17 cellular contexts compared by ENCODE assay signal in genomic region chr15:70479785-70480184, GRCh38.
A peak's percentile ranks its signal among the peaks of the same experiment; 100 is the strongest.
DNase-seq lines count a peak whose midpoint lies in the region; ATAC-seq, FAIRE-seq and TF ChIP-seq lines count a peak whose summit lies in the region.
"Had no signal": no experiment of that assay in that cellular context is flagged by ENCODE, and none has a peak within 500 bp of the region (broad histone marks: within the 10 kb centered on the region; RNA-seq: fewer than 3 reads in every experiment).

No MANE protein-coding gene starts in this region.

- H3K56ac ChIP-seq in IMR-90 (ENCODE audit: extremely low read depth, insufficient read depth, low read length) = no peak overlapping the region

- H2BK5ac ChIP-seq in IMR-90 (ENCODE audit: low read depth, low read length, poor library complexity, severe bottlenecking) = no peak overlapping the region

- TF ChIP-seq POLR2A in IMR-90 (IDR thresholded peaks at IDR 0.05; ENCODE audit: low read depth, low read length) (no peak), GM12878 (IDR thresholded peaks at IDR 0.05; ENCODE audit: low read depth, low read length) (no peak)

- TF ChIP-seq CTCF in IMR-90 (conservative IDR thresholded peaks at IDR 0.05; ENCODE audit: low read depth, low read length) = no peak
- TF ChIP-seq CTCF in GM12878 (IDR thresholded peaks at IDR 0.05 in 2 of 3, conservative IDR thresholded peaks at IDR 0.05 in 1 of 3; ENCODE audit: control insufficient read depth in 2 of 3, extremely low read depth in 1 of 3, insufficient read depth in 1 of 3, low read depth in 3 of 3, low read length in 3 of 3) = no peak

- no peak for FAIRE-seq in GM12878 (lab: Jason Lieb, UNC)

- POLR2A ChIA-PET in IMR-90 (lab: Charles Lee; ENCODE audit: unreplicated experiment) (no interaction called here), GM12878 (lab: Charles Lee) (no interaction called here)

- H3K9ac ChIP-seq in IMR-90 (ENCODE audit: low read depth, low read length) (no peak overlapping the region), GM12878 (ENCODE audit: control insufficient read depth, insufficient read depth, low read length) (no peak overlapping the region)

- H3K23ac ChIP-seq in IMR-90 (ENCODE audit: low read depth, low read length) = no peak overlapping the region

- BruUV-seq in IMR-90 (replicated peaks; lab: Mats Ljungman, UMichigan) (no TSS peak), GM12878 (replicated peaks; lab: Mats Ljungman, UMichigan) (no TSS peak)

- H3K4me3 ChIP-seq in IMR-90 (ENCODE audit: insufficient read depth, low read depth, low read length) (no peak overlapping the region), GM12878 (no peak overlapping the region)
- H3K4me3 ChIP-seq: ascending aorta, left lung, uterus had no signal

- no peaks in the 10 kb centered on the region for H3K36me3 ChIP-seq in IMR-90 (ENCODE audit: control insufficient read depth, insufficient read depth, low read length)
- H3K36me3 ChIP-seq in GM12878 (ENCODE audit: control insufficient read depth in 2 of 2, insufficient read depth in 2 of 2, low read length in 1 of 2) = no peaks in the 10 kb centered on the region
- H3K36me3 ChIP-seq: ascending aorta, left lung, uterus had no signal

- H4K8ac ChIP-seq in IMR-90 (ENCODE audit: low read depth in 2 of 2, low read length in 2 of 2) = no peak overlapping the region

- no peak overlapping the region for H2BK120ac ChIP-seq in IMR-90 (ENCODE audit: low read depth, low read length)

- dilution Hi-C loops in IMR-90 (cut with HindIII; ENCODE audit: low sequenced_read_pairs, unreplicated experiment) = no loop called here

- no peak overlapping the region for H2BK20ac ChIP-seq in IMR-90 (ENCODE audit: low read depth, low read length)

- peak overlapping the region; percentile 64 for H3K27ac Mint-ChIP-seq in stimulated activated naive CD8-positive, alpha-beta T cell treated with anti-CD3 and anti-CD28 coated beads, Interleukin-15, Interleukin-2, amounts not matched to agents 100 ng/mL and 50 ng/mL, for 24 hours

- intact Hi-C loops in IMR-90 (cut with micrococcal nuclease) = loop anchor here (10.0 kb wide), 1 partner anchor 105 kb away; no protein-coding TSS in a partner anchor
- intact Hi-C loops in GM12878 (cut with micrococcal nuclease; ENCODE audit: unreplicated experiment) = loop anchor here (10.0 kb wide), 1 partner anchor 725 kb away; no protein-coding TSS in a partner anchor

- H3K4ac ChIP-seq in IMR-90 (ENCODE audit: low read depth, low read length) = no peak overlapping the region

- peaks cover 11% of the 10 kb centered on the region for H3K9me1 ChIP-seq in IMR-90 (ENCODE audit: insufficient read depth, low read length)

- no peaks in the 10 kb centered on the region for H3K36me3 Mint-ChIP-seq in stimulated activated naive CD8-positive, alpha-beta T cell treated with anti-CD3 and anti-CD28 coated beads, Interleukin-15, Interleukin-2, amounts not matched to agents 100 ng/mL and 50 ng/mL, for 24 hours (ENCODE audit: low read depth)

- H3K27me3 Mint-ChIP-seq in stimulated activated naive CD8-positive, alpha-beta T cell treated with anti-CD3 and anti-CD28 coated beads, Interleukin-15, Interleukin-2, amounts not matched to agents 100 ng/mL and 50 ng/mL, for 24 hours = peaks cover 63% of the 10 kb centered on the region

- peaks cover 38% of the 10 kb centered on the region for H3K4me1 Mint-ChIP-seq in stimulated activated naive CD8-positive, alpha-beta T cell treated with anti-CD3 and anti-CD28 coated beads, Interleukin-15, Interleukin-2, amounts not matched to agents 100 ng/mL and 50 ng/mL, for 24 hours (ENCODE audit: low read depth)

- no peaks in the 10 kb centered on the region for H3K9me3 Mint-ChIP-seq in stimulated activated naive CD8-positive, alpha-beta T cell treated with anti-CD3 and anti-CD28 coated beads, Interleukin-15, Interleukin-2, amounts not matched to agents 100 ng/mL and 50 ng/mL, for 24 hours

- no peak for TF ChIP-seq EP300 in GM12878 (IDR thresholded peaks at IDR 0.05; ENCODE audit: borderline replicate concordance in 1 of 2, control insufficient read depth in 1 of 2, low read depth in 2 of 2, low read length in 2 of 2)

- no peaks in the 10 kb centered on the region for H3K79me2 ChIP-seq in GM12878 (ENCODE audit: control insufficient read depth, insufficient read depth, low read length)

- DNase-seq in stimulated activated naive CD8-positive, alpha-beta T cell treated with anti-CD3 and anti-CD28 coated beads, Interleukin-15, Interleukin-2, amounts not matched to agents 100 U/mL and 50 U/mL, for 24 hours = no peak
- DNase-seq in IMR-90 (no peak), GM12878 (ENCODE audit: low read depth, low spot score) (no peak), NCI-H2107 treated with DMSO at 0.1 percent for 48 hours (lab: John Stamatoyannopoulos, UW; ENCODE audit: unreplicated experiment) (no peak), cerebellar cortex (ENCODE audit: low spot score) (no peak), NCI-H1105 treated with DMSO at 0.1 percent for 48 hours (lab: John Stamatoyannopoulos, UW) (no peak)
- DNase-seq: dermis blood vessel endothelial cell, hippocampal formation, left lung, NCI-H1417, NCI-H524 treated with DMSO at 0.1 percent for 48 hours, retina, SHP77, uterus had no signal

- no peak overlapping the region for H2AK5ac ChIP-seq in IMR-90 (ENCODE audit: low read depth, low read length)

- H2BK15ac ChIP-seq in IMR-90 (ENCODE audit: low read depth, low read length) = no peak overlapping the region

- H3K14ac ChIP-seq in IMR-90 (replicated peaks; ENCODE audit: low read depth, low read length) = no peak overlapping the region

- H3K79me1 ChIP-seq in IMR-90 (ENCODE audit: low read depth in 1 of 2, low read length in 2 of 2) = no peaks in the 10 kb centered on the region

- H3K9me3 ChIP-seq in IMR-90 (ENCODE audit: control insufficient read depth, insufficient read depth, low read length) = no peaks in the 10 kb centered on the region
- H3K9me3 ChIP-seq in GM12878 (replicated peaks; ENCODE audit: control insufficient read depth, insufficient read depth, low read length) = no peaks in the 10 kb centered on the region; the same call in 2 of the 3 replicates
- H3K9me3 ChIP-seq: ascending aorta, left lung, uterus had no signal

- no peak for TF ChIP-seq RAD21 in IMR-90 (IDR thresholded peaks at IDR 0.05; ENCODE audit: low read length)
- TF ChIP-seq RAD21 in GM12878 (IDR thresholded peaks at IDR 0.05; ENCODE audit: insufficient read depth, low read depth, low read length) = no peak

- SMC1A ChIA-PET in GM12878 (lab: Charles Lee; ENCODE audit: uncharacterized antibody, unreplicated experiment) = interaction anchor here (0.7 to 1.3 kb wide), 2 partner anchors 9 to 13 kb away, joined by 3 to 4 read pairs; no protein-coding TSS in a partner anchor

- H2AFZ ChIP-seq in IMR-90 (replicated peaks; ENCODE audit: low read length, poor library complexity) = no peak overlapping the region
- H2AFZ ChIP-seq in GM12878 (ENCODE audit: control insufficient read depth, low read depth, low read length) = no peak overlapping the region

- H4K5ac ChIP-seq in IMR-90 (ENCODE audit: low read depth, low read length) = no peak overlapping the region

- in situ Hi-C loops in IMR-90 (cut with MboI; ENCODE audit: low sequenced_read_pairs) (loop anchor here (10.0 to 25.0 kb wide), 4 partner anchors 392 to 1005 kb away; partner anchors contain the start of gene TLE3), GM12878 (cut with MboI) (no loop called here)

- no peak overlapping the region for H3K27ac ChIP-seq in IMR-90 (ENCODE audit: insufficient read depth, low read length)
- H3K27ac ChIP-seq in GM12878 (ENCODE audit: control insufficient read depth, insufficient read depth) = peak overlapping the region; percentile 46; the same call in 1 of the 2 replicates
- H3K27ac ChIP-seq: ascending aorta, left lung, uterus had no signal

- H2AK9ac ChIP-seq in IMR-90 (replicated peaks; ENCODE audit: low read depth, low read length, poor library complexity) = peak overlapping the region; percentile 68

- H4K91ac ChIP-seq in IMR-90 (ENCODE audit: insufficient read depth, low read depth, low read length) = no peak overlapping the region

- no peaks in the 10 kb centered on the region for H4K20me1 ChIP-seq in IMR-90 (ENCODE audit: insufficient read depth, low read length)
- H4K20me1 ChIP-seq in GM12878 (ENCODE audit: control insufficient read depth, insufficient read depth) = no peaks in the 10 kb centered on the region

- no peak for ATAC-seq in stimulated activated naive CD8-positive, alpha-beta T cell treated with anti-CD3 and anti-CD28 coated beads, Interleukin-15, Interleukin-2, amounts not matched to agents 100 U/mL and 50 U/mL, for 24 hours
- ATAC-seq in IMR-90 (ENCODE audit: low read depth) (no peak), GM12878 (peak; percentile 76), GM21381 (IDR thresholded peaks at IDR 0.05; ENCODE audit: unreplicated experiment) (no peak)

- H3K4me1 ChIP-seq in IMR-90 (ENCODE audit: control insufficient read depth, insufficient read depth, low read length) = peaks cover 8% of the 10 kb centered on the region
- peaks cover 42% of the 10 kb centered on the region for H3K4me1 ChIP-seq in GM12878 (ENCODE audit: control insufficient read depth, insufficient read depth, low read length)

- 76% methylated on average over 4 of the region's 12 CpGs; no CpG with 5 or more reads in 1 of the 2 experiments for WGBS in IMR-90 (ENCODE audit: extremely low coverage in 2 of 2, insufficient read length in 1 of 2), 2 experiments
- 9% methylated on average over 8 of the region's 12 CpGs for WGBS in GM12878 (ENCODE audit: insufficient coverage, insufficient replicate concordance, low lambda C conversion rate, missing lambda C conversion rate)

- H3K4me2 ChIP-seq in IMR-90 (ENCODE audit: low read depth, low read length) = no peak overlapping the region
- H3K4me2 ChIP-seq in GM12878 (ENCODE audit: control insufficient read depth, insufficient read depth) = peak overlapping the region; percentile 71

- no peak overlapping the region for H3K18ac ChIP-seq in IMR-90 (ENCODE audit: low read depth, low read length)

- no peak overlapping the region for H3K4me3 Mint-ChIP-seq in stimulated activated naive CD8-positive, alpha-beta T cell treated with anti-CD3 and anti-CD28 coated beads, Interleukin-15, Interleukin-2, amounts not matched to agents 100 ng/mL and 50 ng/mL, for 24 hours

- RAD21 ChIA-PET in GM12878 (lab: Charles Lee; ENCODE audit: unreplicated experiment) = interaction anchor here (0.8 to 1.6 kb wide), 2 partner anchors 8 to 16 kb away, joined by 3 to 4 read pairs; no protein-coding TSS in a partner anchor

- CTCF ChIA-PET in IMR-90 (lab: Yijun Ruan, JAX) (no interaction called here), GM12878 (lab: Yijun Ruan, JAX) (interaction anchor here (1.1 to 6.0 kb wide), 3 partner anchors 13 to 1001 kb away, joined by 3 to 31 read pairs (median 3); no protein-coding TSS in a partner anchor)

- peaks cover 19% of the 10 kb centered on the region for H3K27me3 ChIP-seq in IMR-90 (ENCODE audit: control insufficient read depth, insufficient read depth, low read length)
- H3K27me3 ChIP-seq in GM12878 (replicated peaks in 1 of 2; ENCODE audit: control insufficient read depth in 2 of 2, insufficient read depth in 2 of 2, low read length in 1 of 2) = no peaks in the 10 kb centered on the region; a peak in 1 of 4 replicates
- H3K27me3 ChIP-seq: ascending aorta, left lung, uterus had no signal

TF ChIP-seq in IMR-90, 13 proteins besides CTCF, POLR2A, EP300 and RAD21 (continues in another document):
- no peak for TF ChIP-seq BHLHE40 (IDR thresholded peaks at IDR 0.05; ENCODE audit: low read depth, low read length)

TF ChIP-seq in GM12878, 131 proteins besides CTCF, POLR2A, EP300 and RAD21 (continues in another document):
- no peak for TF ChIP-seq RAD51 (IDR thresholded peaks at IDR 0.05)
